Comparison of ENCODE assay signal across 16 cellular contexts in the genomic region with DNA sequence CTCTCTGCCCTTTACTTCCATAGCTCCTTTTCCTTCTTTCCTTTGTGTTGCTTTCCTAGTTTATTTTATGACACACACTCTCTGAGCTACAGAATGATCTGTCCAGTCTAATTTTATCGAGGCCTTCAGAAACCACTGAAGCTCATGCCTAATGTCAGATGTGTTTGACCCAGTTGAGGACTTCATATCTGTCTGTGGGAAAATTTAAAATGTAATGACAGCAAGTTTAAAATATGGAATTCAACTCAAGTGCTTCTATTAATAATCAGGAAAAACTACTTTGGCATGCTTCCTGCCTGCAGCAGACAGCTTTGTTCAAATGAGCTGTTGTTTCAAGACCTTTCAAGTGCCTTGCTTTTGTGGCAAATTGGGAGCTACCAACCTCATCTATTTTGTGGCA.
DNase-seq lines count a peak whose midpoint lies in the region; ATAC-seq and TF ChIP-seq lines count a peak whose summit lies in the region.
"Had no signal": no experiment of that assay in that cellular context is flagged by ENCODE, and none has a peak within 500 bp of the region (broad histone marks: within the 10 kb centered on the region; RNA-seq: fewer than 3 reads in every experiment).

No MANE protein-coding gene starts in this region.

- WGBS in heart right ventricle, 2 donors = 8 to 22% methylated on average over 1 of the region's 1 CpG

- H3K4me3 ChIP-seq in heart right ventricle = no peak overlapping the region
- H3K4me3 ChIP-seq: body of pancreas, esophagus squamous epithelium, upper lobe of right lung had no signal

- DNase-seq in NCI-H526 treated with DMSO at 0.1 percent for 48 hours (lab: John Stamatoyannopoulos, UW) = peak; percentile 78
- DNase-seq in NCI-H526 (lab: John Stamatoyannopoulos, UW) = no peak
- peak in 1 of 2 donors; percentile 19 for DNase-seq in heart right ventricle
- peak; percentile 21 for DNase-seq in stromal cell of bone marrow (ENCODE audit: low read depth)
- DNase-seq in NCI-H774 (lab: John Stamatoyannopoulos, UW) = no peak
- no peak for DNase-seq in epidermal melanocyte (ENCODE audit: insufficient read length, low spot score)
- no peak for DNase-seq in activated naive CD4-positive, alpha-beta T cell (lab: John Stamatoyannopoulos, UW)
- DNase-seq: activated CD4-positive, alpha-beta T cell treated with anti-CD3 and anti-CD28 coated beads, Interleukin-2, amount 10 ng/mL, durations not matched to agents 7 days and 5 days; activated naive CD4-positive, alpha-beta T cell treated with anti-CD3 and anti-CD28 coated beads for 36 hours; esophagus squamous epithelium; Kasumi-1; stimulated activated naive CD4-positive, alpha-beta T cell; upper lobe of right lung had no signal

- H3K27ac ChIP-seq in VCaP (peak overlapping the region; percentile 43), heart right ventricle (peak overlapping the region; percentile 63 to 92 (median 84))
- H3K27ac ChIP-seq: body of pancreas, esophagus squamous epithelium, upper lobe of right lung had no signal

- peak; percentile 63 to 94 (median 88) for ATAC-seq in heart right ventricle
- ATAC-seq: body of pancreas, Panc1 had no signal

- no peaks in the 10 kb centered on the region for H3K9me3 ChIP-seq in heart right ventricle
- H3K9me3 ChIP-seq: body of pancreas, esophagus squamous epithelium, upper lobe of right lung had no signal

- H3K27me3 ChIP-seq in heart right ventricle = no peaks in the 10 kb centered on the region
- H3K27me3 ChIP-seq: body of pancreas, esophagus squamous epithelium, upper lobe of right lung had no signal

- TF ChIP-seq CTCF in VCaP (conservative IDR thresholded peaks at IDR 0.05) = no peak
- no peak for TF ChIP-seq CTCF in heart right ventricle (IDR thresholded peaks at IDR 0.05)

- H3K36me3 ChIP-seq in heart right ventricle = no peaks in the 10 kb centered on the region
- H3K36me3 ChIP-seq: esophagus squamous epithelium, upper lobe of right lung had no signal

- peaks cover 0 to 51% (median 15%) of the 10 kb centered on the region in 9 donors for H3K4me1 ChIP-seq in heart right ventricle
- H3K4me1 ChIP-seq: body of pancreas, upper lobe of right lung had no signal

- intact Hi-C loops in heart right ventricle (cut with DNase I) = no loop called here

Comparison
In these comparisons a context has a peak if more than half of its experiments do, and no peak if none do; other contexts are left out.
1. DNase-seq: peak in NCI-H526 treated with DMSO at 0.1 percent for 48 hours (single experiment) and stromal cell of bone marrow (single experiment); none in NCI-H526 (0 of 2), NCI-H774 (single experiment), epidermal melanocyte (single experiment) and activated naive CD4-positive, alpha-beta T cell (0 of 4).